ENCODE assay signal across 1 cellular context in the genomic region with DNA sequence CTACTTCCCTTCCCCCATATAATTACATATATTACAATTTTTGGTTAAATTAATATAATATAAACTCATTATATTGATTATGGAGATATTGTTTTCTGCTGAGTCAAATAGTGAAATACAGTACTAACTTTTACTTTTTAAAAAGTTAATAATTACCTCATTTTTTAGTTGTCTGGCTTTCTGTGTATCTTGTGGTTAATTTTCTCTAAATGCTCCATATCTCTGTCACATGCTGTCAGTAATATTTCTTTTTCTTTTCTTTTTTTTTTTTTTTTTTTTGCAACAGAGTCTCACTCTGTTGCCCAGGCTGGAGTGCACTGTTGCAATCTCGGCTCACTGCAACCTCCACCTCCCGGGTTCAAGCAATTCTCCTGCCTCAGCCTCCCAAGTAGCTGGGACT.
TF ChIP-seq lines count a peak whose summit lies in the region.

No MANE protein-coding gene starts in this region.

TF ChIP-seq in HepG2, 621 proteins besides CTCF, POLR2A, EP300 and RAD21 (continued from another document):
- TF ChIP-seq, protein P1, sequence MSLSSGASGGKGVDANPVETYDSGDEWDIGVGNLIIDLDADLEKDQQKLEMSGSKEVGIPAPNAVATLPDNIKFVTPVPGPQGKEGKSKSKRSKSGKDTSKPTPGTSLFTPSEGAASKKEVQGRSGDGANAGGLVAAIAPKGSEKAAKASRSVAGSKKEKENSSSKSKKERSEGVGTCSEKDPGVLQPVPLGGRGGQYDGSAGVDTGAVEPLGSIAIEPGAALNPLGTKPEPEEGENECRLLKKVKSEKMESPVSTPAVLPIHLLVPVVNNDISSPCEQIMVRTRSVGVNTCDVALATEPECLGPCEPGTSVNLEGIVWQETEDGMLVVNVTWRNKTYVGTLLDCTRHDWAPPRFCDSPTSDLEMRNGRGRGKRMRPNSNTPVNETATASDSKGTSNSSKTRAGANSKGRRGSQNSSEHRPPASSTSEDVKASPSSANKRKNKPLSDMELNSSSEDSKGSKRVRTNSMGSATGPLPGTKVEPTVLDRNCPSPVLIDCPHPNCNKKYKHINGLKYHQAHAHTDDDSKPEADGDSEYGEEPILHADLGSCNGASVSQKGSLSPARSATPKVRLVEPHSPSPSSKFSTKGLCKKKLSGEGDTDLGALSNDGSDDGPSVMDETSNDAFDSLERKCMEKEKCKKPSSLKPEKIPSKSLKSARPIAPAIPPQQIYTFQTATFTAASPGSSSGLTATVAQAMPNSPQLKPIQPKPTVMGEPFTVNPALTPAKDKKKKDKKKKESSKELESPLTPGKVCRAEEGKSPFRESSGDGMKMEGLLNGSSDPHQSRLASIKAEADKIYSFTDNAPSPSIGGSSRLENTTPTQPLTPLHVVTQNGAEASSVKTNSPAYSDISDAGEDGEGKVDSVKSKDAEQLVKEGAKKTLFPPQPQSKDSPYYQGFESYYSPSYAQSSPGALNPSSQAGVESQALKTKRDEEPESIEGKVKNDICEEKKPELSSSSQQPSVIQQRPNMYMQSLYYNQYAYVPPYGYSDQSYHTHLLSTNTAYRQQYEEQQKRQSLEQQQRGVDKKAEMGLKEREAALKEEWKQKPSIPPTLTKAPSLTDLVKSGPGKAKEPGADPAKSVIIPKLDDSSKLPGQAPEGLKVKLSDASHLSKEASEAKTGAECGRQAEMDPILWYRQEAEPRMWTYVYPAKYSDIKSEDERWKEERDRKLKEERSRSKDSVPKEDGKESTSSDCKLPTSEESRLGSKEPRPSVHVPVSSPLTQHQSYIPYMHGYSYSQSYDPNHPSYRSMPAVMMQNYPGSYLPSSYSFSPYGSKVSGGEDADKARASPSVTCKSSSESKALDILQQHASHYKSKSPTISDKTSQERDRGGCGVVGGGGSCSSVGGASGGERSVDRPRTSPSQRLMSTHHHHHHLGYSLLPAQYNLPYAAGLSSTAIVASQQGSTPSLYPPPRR (CRISPR knock-in tag; IDR thresholded peaks at IDR 0.05; ENCODE audit: borderline replicate concordance), result no peak
- no peak for TF ChIP-seq MZF1 (CRISPR knock-in tag; IDR thresholded peaks at IDR 0.05; ENCODE audit: borderline replicate concordance)
- no peak for TF ChIP-seq ZNF569 (CRISPR knock-in tag; IDR thresholded peaks at IDR 0.05; ENCODE audit: borderline replicate concordance)
